Comparison of ENCODE assay signal across 10 cellular contexts in genomic region chr7:117157121-117157870, GRCh38.
DNase-seq lines count a peak whose midpoint lies in the region; ATAC-seq, FAIRE-seq and TF ChIP-seq lines count a peak whose summit lies in the region.
"Had no signal": no experiment of that assay in that cellular context is flagged by ENCODE, and none has a peak within 500 bp of the region (broad histone marks: within the 10 kb centered on the region; RNA-seq: fewer than 3 reads in every experiment).

No MANE protein-coding gene starts in this region.

- in situ Hi-C loops in brain microvascular endothelial cell (cut with HindIII; ENCODE audit: low pct_ligation_motif_present, low sequenced_read_pairs): no loop called here

- H3K9me3 ChIP-seq in keratinocyte (ENCODE audit: control insufficient read depth, low read depth, low read length): no peaks in the 10 kb centered on the region

- H3K4me1 Mint-ChIP-seq in activated T-helper 1 cell treated with anti-CD3 and anti-CD28 coated beads, Interleukin-12 subunit alpha, Interleukin-12 subunit beta, Interleukin-2, Interleukin-4 antibody, amounts not matched to agents 30 ng/mL and 10 ng/mL and 1 ng/mL, durations not matched to agents 14 hours and 24 hours and 36 hours (ENCODE audit: low read depth): no peaks in the 10 kb centered on the region
- H3K4me1 Mint-ChIP-seq: CD4-positive, CD25-positive, alpha-beta regulatory T cell had no signal

- no peaks in the 10 kb centered on the region for H3K27me3 Mint-ChIP-seq in activated T-helper 1 cell treated with anti-CD3 and anti-CD28 coated beads, Interleukin-12 subunit alpha, Interleukin-12 subunit beta, Interleukin-2, Interleukin-4 antibody, amounts not matched to agents 30 ng/mL and 10 ng/mL and 1 ng/mL, durations not matched to agents 14 hours and 24 hours and 36 hours (ENCODE audit: insufficient read depth)
- H3K27me3 Mint-ChIP-seq: CD4-positive, CD25-positive, alpha-beta regulatory T cell had no signal

- intact Hi-C loops in Right ventricle myocardium inferior (cut with DNase I): no loop called here
- intact Hi-C loops in cardiac septum (cut with DNase I): no loop called here
- intact Hi-C loops in activated T-helper 1 cell treated with anti-CD3 and anti-CD28 coated beads, Interleukin-12 subunit alpha, Interleukin-12 subunit beta, Interleukin-2, Interleukin-4 antibody, amounts not matched to agents 30 ng/mL and 10 ng/mL and 1 ng/mL, durations not matched to agents 14 hours and 24 hours and 36 hours (cut with micrococcal nuclease): no loop called here

- H3K36me3 Mint-ChIP-seq in activated T-helper 1 cell treated with anti-CD3 and anti-CD28 coated beads, Interleukin-12 subunit alpha, Interleukin-12 subunit beta, Interleukin-2, Interleukin-4 antibody, amounts not matched to agents 30 ng/mL and 10 ng/mL and 1 ng/mL, durations not matched to agents 14 hours and 24 hours and 36 hours (ENCODE audit: low read depth): no peaks in the 10 kb centered on the region
- H3K36me3 Mint-ChIP-seq: CD4-positive, CD25-positive, alpha-beta regulatory T cell had no signal

- H3K4me1 ChIP-seq in keratinocyte (ENCODE audit: control insufficient read depth, extremely low read depth, insufficient read depth, low read length): peaks cover 3% of the 10 kb centered on the region

- H3K36me3 ChIP-seq in brain microvascular endothelial cell (replicated peaks) (peaks cover 5% of the 10 kb centered on the region), keratinocyte (ENCODE audit: control insufficient read depth in 2 of 2, extremely low read depth in 1 of 2, insufficient read depth in 2 of 2, low read length in 2 of 2) (no peaks in the 10 kb centered on the region)

- ATAC-seq in Right ventricle myocardium inferior: peak; percentile 66
- ATAC-seq in GM18867 (IDR thresholded peaks at IDR 0.05; ENCODE audit: unreplicated experiment): no peak

- DNase-seq in Right ventricle myocardium inferior (ENCODE audit: missing footprints) (no peak), cardiac septum (ENCODE audit: low spot score) (no peak), brain microvascular endothelial cell (peak; percentile 88), keratinocyte (ENCODE audit: low read depth, low spot score) (no peak), NCI-H146 (lab: John Stamatoyannopoulos, UW) (no peak), D341Med (ENCODE audit: low spot score) (no peak)
- no peak for DNase-seq in activated T-helper 1 cell treated with anti-CD3 and anti-CD28 coated beads, Interleukin-12 subunit alpha, Interleukin-12 subunit beta, Interleukin-2, Interleukin-4 antibody, amounts not matched to agents 30 ng/mL and 10 ng/mL and 1 ng/mL, durations not matched to agents 14 hours and 24 hours and 36 hours (ENCODE audit: low spot score)
- DNase-seq: CD4-positive, CD25-positive, alpha-beta regulatory T cell; glutamatergic neuron had no signal

- H3K9ac ChIP-seq in keratinocyte (ENCODE audit: control insufficient read depth, extremely low read depth, insufficient read depth, low read length): no peak overlapping the region

- H3K27me3 ChIP-seq in brain microvascular endothelial cell (replicated peaks): no peaks in the 10 kb centered on the region
- H3K27me3 ChIP-seq in keratinocyte (ENCODE audit: control insufficient read depth, extremely low read depth, insufficient read depth, low read length): no peaks in the 10 kb centered on the region

- H3K79me2 ChIP-seq in keratinocyte (ENCODE audit: control insufficient read depth, insufficient read depth, low read length): no peaks in the 10 kb centered on the region

- TF ChIP-seq CTCF in brain microvascular endothelial cell (IDR thresholded peaks at IDR 0.05; ENCODE audit: low read depth, low read length, missing control alignments) (peak; percentile 61), keratinocyte (optimal IDR thresholded peaks at IDR 0.05 in 1 of 3, IDR thresholded peaks at IDR 0.05 in 1 of 3, conservative IDR thresholded peaks at IDR 0.05 in 1 of 3; ENCODE audit: extremely low read depth in 1 of 3, insufficient read depth in 2 of 3, low read length in 3 of 3) (peak; percentile 12 to 61 (median 38))

- H3K4me2 ChIP-seq in keratinocyte (ENCODE audit: control insufficient read depth, extremely low read depth, insufficient read depth, low read depth, low read length): no peak overlapping the region

- no peaks in the 10 kb centered on the region for H3K9me3 Mint-ChIP-seq in activated T-helper 1 cell treated with anti-CD3 and anti-CD28 coated beads, Interleukin-12 subunit alpha, Interleukin-12 subunit beta, Interleukin-2, Interleukin-4 antibody, amounts not matched to agents 30 ng/mL and 10 ng/mL and 1 ng/mL, durations not matched to agents 14 hours and 24 hours and 36 hours
- H3K9me3 Mint-ChIP-seq: CD4-positive, CD25-positive, alpha-beta regulatory T cell had no signal

- H3K4me3 ChIP-seq in brain microvascular endothelial cell (ENCODE audit: low read depth, low read length): no peak overlapping the region
- H3K4me3 ChIP-seq in keratinocyte (ENCODE audit: control insufficient read depth in 2 of 3, extremely low read depth in 1 of 3, insufficient read depth in 2 of 3, low read depth in 1 of 3, low read length in 3 of 3): no peak overlapping the region

- no peak overlapping the region for H2AFZ ChIP-seq in keratinocyte (ENCODE audit: control insufficient read depth, low read length)

- H3K27ac Mint-ChIP-seq in activated T-helper 1 cell treated with anti-CD3 and anti-CD28 coated beads, Interleukin-12 subunit alpha, Interleukin-12 subunit beta, Interleukin-2, Interleukin-4 antibody, amounts not matched to agents 30 ng/mL and 10 ng/mL and 1 ng/mL, durations not matched to agents 14 hours and 24 hours and 36 hours: no peak overlapping the region
- H3K27ac Mint-ChIP-seq: CD4-positive, CD25-positive, alpha-beta regulatory T cell had no signal

- H3K27ac ChIP-seq in brain microvascular endothelial cell: peak overlapping the region; percentile 61
- H3K27ac ChIP-seq in keratinocyte (ENCODE audit: control insufficient read depth, insufficient read depth, low read length): no peak overlapping the region

- no peaks in the 10 kb centered on the region for H4K20me1 ChIP-seq in keratinocyte (ENCODE audit: control insufficient read depth, extremely low read depth, insufficient read depth, low read length)

- no peak overlapping the region for H3K4me3 Mint-ChIP-seq in activated T-helper 1 cell treated with anti-CD3 and anti-CD28 coated beads, Interleukin-12 subunit alpha, Interleukin-12 subunit beta, Interleukin-2, Interleukin-4 antibody, amounts not matched to agents 30 ng/mL and 10 ng/mL and 1 ng/mL, durations not matched to agents 14 hours and 24 hours and 36 hours
- H3K4me3 Mint-ChIP-seq: CD4-positive, CD25-positive, alpha-beta regulatory T cell had no signal

- no peak for FAIRE-seq in keratinocyte (lab: Jason Lieb, UNC)

- H3K9me1 ChIP-seq in keratinocyte (ENCODE audit: control insufficient read depth, extremely low read depth, insufficient read depth, low read length): no peaks in the 10 kb centered on the region

- dilution Hi-C loops in keratinocyte (cut with MboI; ENCODE audit: extremely low pct_ligation_motif_present, low sequenced_read_pairs): no loop called here
